ENCODE assay signal across 1 cellular context in the genomic region with DNA sequence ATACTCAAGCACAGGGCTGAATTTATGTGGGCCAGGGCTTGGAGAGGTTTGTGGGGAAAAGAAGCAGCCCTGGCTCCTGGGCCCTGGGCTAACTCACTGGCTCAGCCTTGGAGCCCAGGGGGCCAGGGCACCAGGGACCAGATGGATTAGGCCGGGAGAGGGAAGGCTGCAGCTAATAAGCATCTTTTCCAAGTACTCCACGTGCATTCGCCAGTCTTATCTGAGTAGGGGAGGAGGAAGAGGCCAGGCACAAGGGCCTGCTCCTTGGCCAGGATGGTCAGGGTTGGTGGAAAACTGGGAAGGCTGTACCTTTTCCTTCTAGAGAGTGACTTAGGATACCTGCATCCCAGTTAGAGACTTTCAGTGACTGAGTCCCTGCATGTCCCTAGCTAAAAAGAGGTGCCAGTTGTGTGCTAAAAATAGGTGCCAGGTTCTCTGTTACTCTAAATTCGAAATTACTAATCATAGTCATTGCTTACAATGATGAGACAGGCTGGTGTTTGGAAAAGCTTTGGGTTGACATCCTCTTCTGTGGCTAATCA.
TF ChIP-seq lines count a peak whose summit lies in the region.

No MANE protein-coding gene starts in this region.

TF ChIP-seq in HepG2, 621 proteins besides CTCF, POLR2A, EP300 and RAD21 (continues in another document):
- TF ChIP-seq GABPB1 (CRISPR knock-in tag; IDR thresholded peaks at IDR 0.05) = no peak
- TF ChIP-seq, protein P1, sequence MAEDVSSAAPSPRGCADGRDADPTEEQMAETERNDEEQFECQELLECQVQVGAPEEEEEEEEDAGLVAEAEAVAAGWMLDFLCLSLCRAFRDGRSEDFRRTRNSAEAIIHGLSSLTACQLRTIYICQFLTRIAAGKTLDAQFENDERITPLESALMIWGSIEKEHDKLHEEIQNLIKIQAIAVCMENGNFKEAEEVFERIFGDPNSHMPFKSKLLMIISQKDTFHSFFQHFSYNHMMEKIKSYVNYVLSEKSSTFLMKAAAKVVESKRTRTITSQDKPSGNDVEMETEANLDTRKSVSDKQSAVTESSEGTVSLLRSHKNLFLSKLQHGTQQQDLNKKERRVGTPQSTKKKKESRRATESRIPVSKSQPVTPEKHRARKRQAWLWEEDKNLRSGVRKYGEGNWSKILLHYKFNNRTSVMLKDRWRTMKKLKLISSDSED (CRISPR knock-in tag; IDR thresholded peaks at IDR 0.05) = no peak
- no peak for TF ChIP-seq BCL6 (CRISPR knock-in tag; IDR thresholded peaks at IDR 0.05)
- no peak for TF ChIP-seq ZNF615 (CRISPR knock-in tag; IDR thresholded peaks at IDR 0.05; ENCODE audit: borderline replicate concordance)
- peak; percentile 15 for TF ChIP-seq ZFX (CRISPR knock-in tag; IDR thresholded peaks at IDR 0.05; ENCODE audit: low read depth)
- TF ChIP-seq ZNF597 (CRISPR knock-in tag; IDR thresholded peaks at IDR 0.05) = no peak
- TF ChIP-seq SNAI1 (CRISPR knock-in tag; IDR thresholded peaks at IDR 0.05; ENCODE audit: borderline replicate concordance) = no peak
- TF ChIP-seq ZFY (CRISPR knock-in tag; IDR thresholded peaks at IDR 0.05) = 0 out of 2 replicates have a peak, but pooled peaks have one; percentile 4
- TF ChIP-seq ZNF343 (CRISPR knock-in tag; IDR thresholded peaks at IDR 0.05) = no peak
- no peak for TF ChIP-seq DZIP1 (CRISPR knock-in tag; IDR thresholded peaks at IDR 0.05)
- TF ChIP-seq PAWR (CRISPR knock-in tag; IDR thresholded peaks at IDR 0.05; ENCODE audit: borderline replicate concordance) = no peak
- TF ChIP-seq SIX1 (CRISPR knock-in tag; IDR thresholded peaks at IDR 0.05; ENCODE audit: borderline replicate concordance) = no peak
- TF ChIP-seq MLLT10 (CRISPR knock-in tag; IDR thresholded peaks at IDR 0.05) = no peak
- TF ChIP-seq AGO2 (optimal IDR thresholded peaks at IDR 0.05; ENCODE audit: low read depth, low read length) = no peak
- TF ChIP-seq, protein P2, sequence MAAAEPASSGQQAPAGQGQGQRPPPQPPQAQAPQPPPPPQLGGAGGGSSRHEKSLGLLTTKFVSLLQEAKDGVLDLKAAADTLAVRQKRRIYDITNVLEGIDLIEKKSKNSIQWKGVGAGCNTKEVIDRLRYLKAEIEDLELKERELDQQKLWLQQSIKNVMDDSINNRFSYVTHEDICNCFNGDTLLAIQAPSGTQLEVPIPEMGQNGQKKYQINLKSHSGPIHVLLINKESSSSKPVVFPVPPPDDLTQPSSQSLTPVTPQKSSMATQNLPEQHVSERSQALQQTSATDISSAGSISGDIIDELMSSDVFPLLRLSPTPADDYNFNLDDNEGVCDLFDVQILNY (CRISPR knock-in tag; conservative IDR thresholded peaks at IDR 0.05) = no peak
- TF ChIP-seq, protein P3, sequence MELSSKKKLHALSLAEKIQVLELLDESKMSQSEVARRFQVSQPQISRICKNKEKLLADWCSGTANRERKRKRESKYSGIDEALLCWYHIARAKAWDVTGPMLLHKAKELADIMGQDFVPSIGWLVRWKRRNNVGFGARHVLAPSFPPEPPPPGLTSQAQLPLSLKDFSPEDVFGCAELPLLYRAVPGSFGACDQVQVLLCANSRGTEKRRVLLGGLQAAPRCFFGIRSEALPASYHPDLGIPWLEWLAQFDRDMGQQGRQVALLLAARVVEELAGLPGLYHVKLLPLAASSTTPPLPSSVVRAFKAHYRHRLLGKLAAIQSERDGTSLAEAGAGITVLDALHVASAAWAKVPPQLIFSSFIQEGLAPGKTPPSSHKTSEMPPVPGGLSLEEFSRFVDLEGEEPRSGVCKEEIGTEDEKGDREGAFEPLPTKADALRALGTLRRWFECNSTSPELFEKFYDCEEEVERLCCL (CRISPR knock-in tag; IDR thresholded peaks at IDR 0.05; ENCODE audit: borderline replicate concordance) = no peak
- no peak for TF ChIP-seq NFE2 (CRISPR knock-in tag; IDR thresholded peaks at IDR 0.05)
- no peak for TF ChIP-seq ZNF354B (CRISPR knock-in tag; IDR thresholded peaks at IDR 0.05)
- TF ChIP-seq ZNF280D (CRISPR knock-in tag; IDR thresholded peaks at IDR 0.05) = no peak
- TF ChIP-seq ZBTB1 (CRISPR knock-in tag; IDR thresholded peaks at IDR 0.05; ENCODE audit: borderline replicate concordance) = no peak
- no peak for TF ChIP-seq SOX6 (IDR thresholded peaks at IDR 0.05)
- TF ChIP-seq SOX6 (CRISPR knock-in tag; IDR thresholded peaks at IDR 0.05) = 0 out of 2 replicates have a peak, but pooled peaks have one; percentile 2
- no peak for TF ChIP-seq HMGXB3 (CRISPR knock-in tag; IDR thresholded peaks at IDR 0.05; ENCODE audit: borderline replicate concordance)
- no peak for TF ChIP-seq HIVEP1 (CRISPR knock-in tag; IDR thresholded peaks at IDR 0.05)
- TF ChIP-seq, protein P4, sequence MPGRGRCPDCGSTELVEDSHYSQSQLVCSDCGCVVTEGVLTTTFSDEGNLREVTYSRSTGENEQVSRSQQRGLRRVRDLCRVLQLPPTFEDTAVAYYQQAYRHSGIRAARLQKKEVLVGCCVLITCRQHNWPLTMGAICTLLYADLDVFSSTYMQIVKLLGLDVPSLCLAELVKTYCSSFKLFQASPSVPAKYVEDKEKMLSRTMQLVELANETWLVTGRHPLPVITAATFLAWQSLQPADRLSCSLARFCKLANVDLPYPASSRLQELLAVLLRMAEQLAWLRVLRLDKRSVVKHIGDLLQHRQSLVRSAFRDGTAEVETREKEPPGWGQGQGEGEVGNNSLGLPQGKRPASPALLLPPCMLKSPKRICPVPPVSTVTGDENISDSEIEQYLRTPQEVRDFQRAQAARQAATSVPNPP (CRISPR knock-in tag; IDR thresholded peaks at IDR 0.05) = no peak
- 0 out of 2 replicates have a peak, but pooled peaks have one; percentile 0 for TF ChIP-seq UBTF (CRISPR knock-in tag; IDR thresholded peaks at IDR 0.05)
- peak; percentile 25; the same call in 1 of the 2 replicates for TF ChIP-seq POLR2G (IDR thresholded peaks at IDR 0.05; ENCODE audit: low read depth, low read length)
- TF ChIP-seq LBX2 (CRISPR knock-in tag; IDR thresholded peaks at IDR 0.05; ENCODE audit: borderline replicate concordance) = no peak
- TF ChIP-seq SAFB2 (CRISPR knock-in tag; IDR thresholded peaks at IDR 0.05; ENCODE audit: borderline replicate concordance, low read depth) = 0 out of 2 replicates have a peak, but pooled peaks have one; percentile 1
- no peak for TF ChIP-seq FOXO1 (CRISPR knock-in tag; IDR thresholded peaks at IDR 0.05)
- no peak for TF ChIP-seq RFX1 (IDR thresholded peaks at IDR 0.05)
- TF ChIP-seq, protein P5, sequence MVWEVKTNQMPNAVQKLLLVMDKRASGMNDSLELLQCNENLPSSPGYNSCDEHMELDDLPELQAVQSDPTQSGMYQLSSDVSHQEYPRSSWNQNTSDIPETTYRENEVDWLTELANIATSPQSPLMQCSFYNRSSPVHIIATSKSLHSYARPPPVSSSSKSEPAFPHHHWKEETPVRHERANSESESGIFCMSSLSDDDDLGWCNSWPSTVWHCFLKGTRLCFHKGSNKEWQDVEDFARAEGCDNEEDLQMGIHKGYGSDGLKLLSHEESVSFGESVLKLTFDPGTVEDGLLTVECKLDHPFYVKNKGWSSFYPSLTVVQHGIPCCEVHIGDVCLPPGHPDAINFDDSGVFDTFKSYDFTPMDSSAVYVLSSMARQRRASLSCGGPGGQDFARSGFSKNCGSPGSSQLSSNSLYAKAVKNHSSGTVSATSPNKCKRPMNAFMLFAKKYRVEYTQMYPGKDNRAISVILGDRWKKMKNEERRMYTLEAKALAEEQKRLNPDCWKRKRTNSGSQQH (CRISPR knock-in tag; IDR thresholded peaks at IDR 0.05; ENCODE audit: low read depth) = no peak
- no peak for TF ChIP-seq ZZZ3 (CRISPR knock-in tag; IDR thresholded peaks at IDR 0.05; ENCODE audit: borderline replicate concordance)
- TF ChIP-seq ZNF616 (CRISPR knock-in tag; IDR thresholded peaks at IDR 0.05; ENCODE audit: low read depth) = no peak
- TF ChIP-seq NPAS2 (CRISPR knock-in tag; IDR thresholded peaks at IDR 0.05; ENCODE audit: borderline replicate concordance) = no peak
